In the genomic region with DNA sequence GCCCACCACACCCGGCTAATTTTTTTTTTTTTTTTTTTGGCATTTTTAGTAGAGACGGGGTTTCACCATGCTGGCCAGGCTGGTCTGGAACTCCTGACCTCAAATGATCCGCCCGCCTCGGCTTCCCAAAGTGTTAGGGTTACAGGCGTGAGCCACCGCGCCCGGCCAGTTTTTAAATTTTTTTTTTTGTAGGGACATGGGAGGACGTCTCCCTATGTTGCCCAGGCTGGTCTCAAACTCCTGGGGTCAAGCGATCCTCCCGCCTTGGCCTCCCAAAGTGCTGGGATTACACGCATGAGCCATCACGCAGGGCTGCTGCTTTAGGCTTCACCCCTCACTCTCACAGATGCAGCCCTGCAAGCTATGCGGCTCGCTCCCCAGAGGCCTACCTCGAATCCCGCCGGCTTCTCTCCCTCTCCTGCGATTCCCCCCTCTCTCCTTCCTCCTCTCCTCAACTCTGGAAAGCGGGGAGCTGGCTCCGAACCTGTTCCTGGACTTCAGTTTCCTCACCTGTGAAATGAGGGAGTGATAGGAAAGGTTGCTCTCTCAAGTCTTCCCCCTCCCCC, we compare ENCODE assay signal across 8 cellular contexts. TPM values are rescaled to one million over a fixed set of nuclear protein-coding genes. Genes with fewer than 3 reads are reported as not detected.
DNase-seq lines count a peak whose midpoint lies in the region; ATAC-seq and TF ChIP-seq lines count a peak whose summit lies in the region.

No MANE protein-coding gene starts in this region.

- no peaks in the 10 kb centered on the region for H3K27me3 Mint-ChIP-seq in activated T-cell treated with anti-CD3 and anti-CD28 coated beads, Interleukin-2, amount 50 U/mL, for 24 hours
- H3K27me3 Mint-ChIP-seq in activated CD8-positive, alpha-beta T cell treated with anti-CD3 and anti-CD28 coated beads for 36 hours, result no peaks in the 10 kb centered on the region

- H3K27ac ChIP-seq in hepatocyte (no peak overlapping the region), stomach (no peak overlapping the region)

- H3K36me3 ChIP-seq in hepatocyte (replicated peaks; ENCODE audit: insufficient read depth, low read depth), result no peaks in the 10 kb centered on the region
- H3K36me3 ChIP-seq in stomach, result peaks cover 4 to 20% (median 12%) of the 10 kb centered on the region in 4 donors

- peak overlapping the region; percentile 96 for H3K4me3 Mint-ChIP-seq in activated T-cell treated with anti-CD3 and anti-CD28 coated beads, Interleukin-2, amount 50 U/mL, for 24 hours
- H3K4me3 Mint-ChIP-seq in activated CD8-positive, alpha-beta T cell treated with anti-CD3 and anti-CD28 coated beads for 36 hours, result peak overlapping the region; percentile 96

- peaks cover 33% of the 10 kb centered on the region for H4K20me1 ChIP-seq in hepatocyte (ENCODE audit: insufficient read depth, poor library complexity, severe bottlenecking)

- TF ChIP-seq POLR2A in stomach (IDR thresholded peaks at IDR 0.05), result no peak

- H3K4me3 ChIP-seq in hepatocyte, result peak overlapping the region; percentile 74
- peak overlapping the region; percentile 63 to 95 (median 88) for H3K4me3 ChIP-seq in stomach

- no peak for TF ChIP-seq EP300 in stomach (IDR thresholded peaks at IDR 0.05)

- no peaks in the 10 kb centered on the region for H3K9me3 ChIP-seq in hepatocyte (ENCODE audit: low read depth)
- H3K9me3 ChIP-seq in stomach, result no peaks in the 10 kb centered on the region

- CTCF ChIA-PET in activated CD8-positive, alpha-beta T cell treated with anti-CD3 and anti-CD28 coated beads for 36 hours (lab: Charles Lee), result interaction anchor here (0.8 to 2.1 kb wide), 4 partner anchors 11 to 94 kb away, joined by 3 to 17 read pairs (median 4); no protein-coding TSS in a partner anchor

- peaks cover 36% of the 10 kb centered on the region for H3K36me3 Mint-ChIP-seq in activated T-cell treated with anti-CD3 and anti-CD28 coated beads, Interleukin-2, amount 50 U/mL, for 24 hours (ENCODE audit: low read depth)
- H3K36me3 Mint-ChIP-seq in activated CD8-positive, alpha-beta T cell treated with anti-CD3 and anti-CD28 coated beads for 36 hours (ENCODE audit: low read depth), result peaks cover 24% of the 10 kb centered on the region

- no peak for ATAC-seq in activated CD8-positive, alpha-beta T cell treated with anti-CD3 and anti-CD28 coated beads for 36 hours

- TF ChIP-seq CTCF in activated CD8-positive, alpha-beta T cell treated with anti-CD3 and anti-CD28 coated beads for 36 hours (IDR thresholded peaks at IDR 0.05), result no peak
- TF ChIP-seq CTCF in hepatocyte (IDR thresholded peaks at IDR 0.05; ENCODE audit: poor library complexity) (no peak), stomach (IDR thresholded peaks at IDR 0.05) (no peak)

- H3K4me2 ChIP-seq in hepatocyte, result peak overlapping the region; percentile 91

- peaks cover 36% of the 10 kb centered on the region for H3K4me1 Mint-ChIP-seq in activated T-cell treated with anti-CD3 and anti-CD28 coated beads, Interleukin-2, amount 50 U/mL, for 24 hours (ENCODE audit: low read depth)
- H3K4me1 Mint-ChIP-seq in activated CD8-positive, alpha-beta T cell treated with anti-CD3 and anti-CD28 coated beads for 36 hours (ENCODE audit: low read depth), result peaks cover 35% of the 10 kb centered on the region

- intact Hi-C loops in activated CD8-positive, alpha-beta T cell treated with anti-CD3 and anti-CD28 coated beads for 36 hours (cut with micrococcal nuclease), result no loop called here
- intact Hi-C loops in stomach (cut with DNase I; ENCODE audit: low total_unique reads), result no loop called here

- no peaks in the 10 kb centered on the region for H3K27me3 ChIP-seq in hepatocyte
- H3K27me3 ChIP-seq in stomach, result no peaks in the 10 kb centered on the region

- no peak for DNase-seq in activated T-cell treated with anti-CD3 and anti-CD28 coated beads, Interleukin-2, amount 50 U/mL, for 24 hours
- no peak for DNase-seq in activated T-cell treated with anti-CD3 and anti-CD28 coated beads, Interleukin-2, amount 50 U/mL, for 1 hour
- no peak for DNase-seq in activated CD8-positive, alpha-beta T cell treated with anti-CD3 and anti-CD28 coated beads for 36 hours
- no peak for DNase-seq in hepatocyte (ENCODE audit: low spot score)
- no peak for DNase-seq in stomach
- DNase-seq in dedifferentiated amniotic fluid mesenchymal stem cell (ENCODE audit: extremely low spot score), result no peak
- DNase-seq in NCI-H1092 treated with DMSO at 0.1 percent for 48 hours (lab: John Stamatoyannopoulos, UW), result no peak
- DNase-seq in SIG-M5 treated with dmso at 0.1 percent for 504 hours (lab: John Stamatoyannopoulos, UW; ENCODE audit: unreplicated experiment), result no peak

- H3K4me1 ChIP-seq in hepatocyte (ENCODE audit: insufficient read depth) (peaks cover 19% of the 10 kb centered on the region), stomach (peaks cover 24 to 40% (median 39%) of the 10 kb centered on the region in 4 donors)

- H3K79me2 ChIP-seq in hepatocyte, result peaks cover 33% of the 10 kb centered on the region

- 68% methylated on average over 22 of the region's 22 CpGs for WGBS in hepatocyte (ENCODE audit: low lambda C conversion rate, missing lambda C conversion rate)
- WGBS in stomach, 5 donors, result 55 to 63% (median 57%) methylated on average over 21 to 22 of the region's 22 CpGs

- peak overlapping the region; percentile 80 for H2AFZ ChIP-seq in hepatocyte

- no peaks in the 10 kb centered on the region for H3K9me2 ChIP-seq in hepatocyte (replicated peaks; ENCODE audit: insufficient read depth)

- no peaks in the 10 kb centered on the region for H3K9me3 Mint-ChIP-seq in activated T-cell treated with anti-CD3 and anti-CD28 coated beads, Interleukin-2, amount 50 U/mL, for 24 hours
- H3K9me3 Mint-ChIP-seq in activated CD8-positive, alpha-beta T cell treated with anti-CD3 and anti-CD28 coated beads for 36 hours, result no peaks in the 10 kb centered on the region

- POLR2A ChIA-PET in activated CD8-positive, alpha-beta T cell treated with anti-CD3 and anti-CD28 coated beads for 36 hours (lab: Charles Lee), result interaction anchor here (0.7 to 1.7 kb wide), 5 partner anchors 13 to 31 kb away, joined by 3 to 6 read pairs (median 3); a partner anchor contains a TSS

- H3K27ac Mint-ChIP-seq in activated T-cell treated with anti-CD3 and anti-CD28 coated beads, Interleukin-2, amount 50 U/mL, for 24 hours, result peak overlapping the region; percentile 68
- no peak overlapping the region for H3K27ac Mint-ChIP-seq in activated CD8-positive, alpha-beta T cell treated with anti-CD3 and anti-CD28 coated beads for 36 hours

RNA-seq across cellular contexts. Expression of a gene that starts 0.9 kb away (rescaled TPM):
- total RNA-seq in activated CD8-positive, alpha-beta T cell treated with anti-CD3 and anti-CD28 coated beads for 36 hours, result 1 to 10 TPM; 2.2 to 2.4 TPM
- total RNA-seq in hepatocyte, result 4.1 and 5.3 TPM in 2 replicates
- 5.4 TPM in 2 replicates for polyA plus RNA-seq in hepatocyte
- total RNA-seq in stomach, result 1 to 10 TPM in 3 of 5 donors, under 1 TPM in 1, not detected in 1; 0.73 to 9.0 (median 3.0) TPM
- 1 to 10 TPM; 1.7 to 3.7 (median 1.9) TPM for polyA plus RNA-seq in stomach

RNA-seq across cellular contexts. Expression of a gene that starts 1.0 kb away (rescaled TPM):
- total RNA-seq in activated CD8-positive, alpha-beta T cell treated with anti-CD3 and anti-CD28 coated beads for 36 hours, result 100 to 1,000 TPM; 252 to 262 TPM
- total RNA-seq in hepatocyte, result 45.8 and 48.6 TPM in 2 replicates
- 82.5 and 84.6 TPM in 2 replicates for polyA plus RNA-seq in hepatocyte
- total RNA-seq in stomach, result 100 to 1,000 TPM in 1 of 5 donors, 10 to 100 TPM in 4; 30.3 to 316 (median 38.8) TPM
- 10 to 100 TPM; 13.6 to 15.6 (median 15.0) TPM for polyA plus RNA-seq in stomach

RNA-seq across cellular contexts. Expression of a gene that starts 29.5 kb away (rescaled TPM):
- 1 to 10 TPM; 7.1 to 7.2 TPM for total RNA-seq in activated CD8-positive, alpha-beta T cell treated with anti-CD3 and anti-CD28 coated beads for 36 hours
- total RNA-seq in hepatocyte, result 12.6 and 18.1 TPM in 2 replicates
- 7.2 and 10.4 TPM in 2 replicates for polyA plus RNA-seq in hepatocyte
- total RNA-seq in stomach, result 10 to 100 TPM in 3 of 5 donors, 1 to 10 TPM in 2; 3.6 to 29.4 (median 15.6) TPM
- 1 to 10 TPM; 4.1 to 8.4 (median 4.3) TPM for polyA plus RNA-seq in stomach

RNA-seq across cellular contexts. Expression of a gene that starts 31.0 kb away (rescaled TPM):
- total RNA-seq in activated CD8-positive, alpha-beta T cell treated with anti-CD3 and anti-CD28 coated beads for 36 hours, result 10 to 100 TPM; 20.5 to 21.1 TPM
- total RNA-seq in hepatocyte (15.7 and 23.4 TPM in 2 replicates), stomach (10 to 100 TPM in 3 of 5 donors, 1 to 10 TPM in 2; 2.2 to 23.2 (median 16.3) TPM)
- polyA plus RNA-seq in hepatocyte (38.7 and 39.9 TPM in 2 replicates), stomach (10 to 100 TPM; 14.2 to 24.5 (median 20.3) TPM)

RNA-seq across cellular contexts. Expression of a gene that starts 39.1 kb away (rescaled TPM):
- total RNA-seq in activated CD8-positive, alpha-beta T cell treated with anti-CD3 and anti-CD28 coated beads for 36 hours, result 10 to 100 TPM; 15.1 to 15.4 TPM
- total RNA-seq in hepatocyte, result 3.9 and 9.9 TPM in 2 replicates
- 9.0 and 10.9 TPM in 2 replicates for polyA plus RNA-seq in hepatocyte
- 10 to 100 TPM in 2 of 5 donors, 1 to 10 TPM in 1, not detected in 2; 4.1 to 19.4 (median 17.1) TPM for total RNA-seq in stomach
- polyA plus RNA-seq in stomach, result 10 to 100 TPM in 1 of 3 donors, 1 to 10 TPM in 2; 9.9 to 10.3 (median 10.0) TPM
